16 cellular contexts compared by ENCODE assay signal in genomic region chr7:47693161-47693740, GRCh38.
DNase-seq lines count a peak whose midpoint lies in the region; ATAC-seq, FAIRE-seq and TF ChIP-seq lines count a peak whose summit lies in the region.
"Had no signal": no experiment of that assay in that cellular context is flagged by ENCODE, and none has a peak within 500 bp of the region (broad histone marks: within the 10 kb centered on the region; RNA-seq: fewer than 3 reads in every experiment).

No MANE protein-coding gene starts in this region.

- H3K4me1 ChIP-seq in K562 (replicated peaks in 1 of 2; ENCODE audit: control insufficient read depth in 2 of 2, insufficient read depth in 2 of 2, low read length in 2 of 2) (no peaks in the 10 kb centered on the region), keratinocyte (ENCODE audit: control insufficient read depth, extremely low read depth, insufficient read depth, low read length) (no peaks in the 10 kb centered on the region)

- no peak for FAIRE-seq in K562 (lab: Jason Lieb, UNC)
- peak; percentile 44 for FAIRE-seq in keratinocyte (lab: Jason Lieb, UNC)
- FAIRE-seq: GM18507, GM19239 had no signal

- intact Hi-C loops in K562 (cut with micrococcal nuclease) = no loop called here

- H3K9ac ChIP-seq in K562 (ENCODE audit: insufficient read depth in 1 of 2, low read depth in 2 of 2, low read length in 2 of 2) = no peak overlapping the region
- H3K9ac ChIP-seq in keratinocyte (ENCODE audit: control insufficient read depth, extremely low read depth, insufficient read depth, low read length) = no peak overlapping the region

- CTCF ChIA-PET in K562 (lab: Yijun Ruan, JAX; ENCODE audit: low intra/inter-chr PET ratio) = no interaction called here

- H3K27me3 ChIP-seq in K562 (ENCODE audit: control insufficient read depth in 2 of 2, insufficient read depth in 2 of 2, low read length in 2 of 2) = peaks cover 0 to 4% of the 10 kb centered on the region in 2 experiments; a peak in 3 of 5 replicates
- no peaks in the 10 kb centered on the region for H3K27me3 ChIP-seq in keratinocyte (ENCODE audit: control insufficient read depth, extremely low read depth, insufficient read depth, low read length)
- H3K27me3 ChIP-seq: brain microvascular endothelial cell had no signal

- H3K4me3 ChIP-seq in K562 (no peak overlapping the region), keratinocyte (ENCODE audit: control insufficient read depth in 2 of 3, extremely low read depth in 1 of 3, insufficient read depth in 2 of 3, low read depth in 1 of 3, low read length in 3 of 3) (no peak overlapping the region)

- TF ChIP-seq RAD21 in K562 (CRISPR knock-in tag; conservative IDR thresholded peaks at IDR 0.05 in 1 of 2, IDR thresholded peaks at IDR 0.05 in 1 of 2) = no peak

- TF ChIP-seq EP300 in K562 (IDR thresholded peaks at IDR 0.05; ENCODE audit: low read length) = no peak

- ATAC-seq in K562 (no peak; the same call in 2 of the 3 replicates), HG03469 (IDR thresholded peaks at IDR 0.05; ENCODE audit: unreplicated experiment) (no peak)
- ATAC-seq: activated CD8-positive, alpha-beta memory T cell treated with anti-CD3 and anti-CD28 coated beads, Interleukin-2, amount 10 ng/mL, durations not matched to agents 7 days and 5 days had no signal

- H3K9me3 ChIP-seq in K562 (replicated peaks; ENCODE audit: control insufficient read depth, insufficient read depth, low read depth, low read length) = no peaks in the 10 kb centered on the region
- no peaks in the 10 kb centered on the region for H3K9me3 ChIP-seq in keratinocyte (ENCODE audit: control insufficient read depth, low read depth, low read length)

- H3K79me2 ChIP-seq in K562 (ENCODE audit: control insufficient read depth, insufficient read depth, low read length) = no peaks in the 10 kb centered on the region
- H3K79me2 ChIP-seq in keratinocyte (ENCODE audit: control insufficient read depth, insufficient read depth, low read length) = no peaks in the 10 kb centered on the region

- 36% methylated on average over 9 of the region's 9 CpGs for WGBS in K562 (ENCODE audit: insufficient coverage, low coverage, missing lambda C conversion rate)

- H3K4me2 ChIP-seq in K562 (ENCODE audit: insufficient read depth, low read length) (no peak overlapping the region), keratinocyte (ENCODE audit: control insufficient read depth, extremely low read depth, insufficient read depth, low read depth, low read length) (no peak overlapping the region)

- H3K9me1 ChIP-seq in K562 (ENCODE audit: control insufficient read depth, insufficient read depth, low read length) (no peaks in the 10 kb centered on the region), keratinocyte (ENCODE audit: control insufficient read depth, extremely low read depth, insufficient read depth, low read length) (no peaks in the 10 kb centered on the region)

- TF ChIP-seq POLR2A in K562 (conservative IDR thresholded peaks at IDR 0.05) = no peak

- H3K36me3 ChIP-seq in K562 (ENCODE audit: control insufficient read depth, insufficient read depth, low read length) (no peaks in the 10 kb centered on the region), keratinocyte (ENCODE audit: control insufficient read depth in 2 of 2, extremely low read depth in 1 of 2, insufficient read depth in 2 of 2, low read length in 2 of 2) (no peaks in the 10 kb centered on the region)
- H3K36me3 ChIP-seq: brain microvascular endothelial cell had no signal

- H2AFZ ChIP-seq in K562 (ENCODE audit: low read depth, low read length) = no peak overlapping the region
- no peak overlapping the region for H2AFZ ChIP-seq in keratinocyte (ENCODE audit: control insufficient read depth, low read length)

- H4K20me1 ChIP-seq in K562 (replicated peaks; ENCODE audit: control insufficient read depth, insufficient read depth, low read length) = no peaks in the 10 kb centered on the region
- no peaks in the 10 kb centered on the region for H4K20me1 ChIP-seq in keratinocyte (ENCODE audit: control insufficient read depth, extremely low read depth, insufficient read depth, low read length)

- dilution Hi-C loops in keratinocyte (cut with MboI; ENCODE audit: extremely low pct_ligation_motif_present, low sequenced_read_pairs) = no loop called here

- in situ Hi-C loops in K562 (cut with MboI) = no loop called here

- TF ChIP-seq CTCF in K562 (IDR thresholded peaks at IDR 0.05 in 2 of 3, conservative IDR thresholded peaks at IDR 0.05 in 1 of 3; ENCODE audit: insufficient read depth in 2 of 3, low read depth in 1 of 3, low read length in 3 of 3) (no peak), keratinocyte (optimal IDR thresholded peaks at IDR 0.05 in 1 of 3, IDR thresholded peaks at IDR 0.05 in 1 of 3, conservative IDR thresholded peaks at IDR 0.05 in 1 of 3; ENCODE audit: extremely low read depth in 1 of 3, insufficient read depth in 2 of 3, low read length in 3 of 3) (no peak)

- POLR2A ChIA-PET in K562 (lab: Yijun Ruan, JAX) = no interaction called here

- DNase-seq in A172 (ENCODE audit: low spot score) (peak; percentile 33), HS-5 (ENCODE audit: low read depth) (peak; percentile 22), K562 (ENCODE audit: extremely low read depth in 1 of 4, low spot score in 3 of 4) (no peak), keratinocyte (ENCODE audit: low read depth, low spot score) (no peak), NCI-H510A treated with DMSO at 0.1 percent for 48 hours (lab: John Stamatoyannopoulos, UW) (no peak), NAMALWA (ENCODE audit: low spot score) (no peak), activated gamma-delta T cell treated with Interleukin-2 at 50 U/mL for 16 hours (no peak)
- DNase-seq: activated CD8-positive, alpha-beta memory T cell treated with anti-CD3 and anti-CD28 coated beads, Interleukin-2, amount 10 ng/mL, durations not matched to agents 7 days and 5 days; brain microvascular endothelial cell; effector CD8-positive, alpha-beta T cell; MV-4-11; NCI-H748 treated with DMSO at 0.1 percent for 48 hours; posterior cingulate gyrus had no signal

- BruUV-seq in K562 (replicated peaks; lab: Mats Ljungman, UMichigan) = no TSS peak

- no peak overlapping the region for H3K27ac ChIP-seq in K562 (ENCODE audit: extremely low read depth, low read depth, low read length)
- H3K27ac ChIP-seq in keratinocyte (ENCODE audit: control insufficient read depth, insufficient read depth, low read length) = no peak overlapping the region
- H3K27ac ChIP-seq: brain microvascular endothelial cell had no signal

TF ChIP-seq in K562, 482 proteins besides CTCF, POLR2A, EP300 and RAD21:
- TF ChIP-seq, protein P1, sequence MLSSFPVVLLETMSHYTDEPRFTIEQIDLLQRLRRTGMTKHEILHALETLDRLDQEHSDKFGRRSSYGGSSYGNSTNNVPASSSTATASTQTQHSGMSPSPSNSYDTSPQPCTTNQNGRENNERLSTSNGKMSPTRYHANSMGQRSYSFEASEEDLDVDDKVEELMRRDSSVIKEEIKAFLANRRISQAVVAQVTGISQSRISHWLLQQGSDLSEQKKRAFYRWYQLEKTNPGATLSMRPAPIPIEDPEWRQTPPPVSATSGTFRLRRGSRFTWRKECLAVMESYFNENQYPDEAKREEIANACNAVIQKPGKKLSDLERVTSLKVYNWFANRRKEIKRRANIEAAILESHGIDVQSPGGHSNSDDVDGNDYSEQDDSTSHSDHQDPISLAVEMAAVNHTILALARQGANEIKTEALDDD (IDR thresholded peaks at IDR 0.05) = 0 out of 2 replicates have a peak, but pooled peaks have one; percentile 40
- TF ChIP-seq SETDB1 (IDR thresholded peaks at IDR 0.05; ENCODE audit: low read length) = no peak
- TF ChIP-seq STAT6 (CRISPR knock-in tag; IDR thresholded peaks at IDR 0.05) = no peak

Comparison
In these comparisons a context has a peak if more than half of its experiments do, and no peak if none do; other contexts are left out.
1. DNase-seq: peak in A172 (single experiment) and HS-5 (single experiment); none in K562 (0 of 4), keratinocyte (single experiment), NCI-H510A treated with DMSO at 0.1 percent for 48 hours (single experiment), NAMALWA (single experiment) and activated gamma-delta T cell treated with Interleukin-2 at 50 U/mL for 16 hours (single experiment).